1 cellular context compared by ENCODE assay signal in the genomic region with DNA sequence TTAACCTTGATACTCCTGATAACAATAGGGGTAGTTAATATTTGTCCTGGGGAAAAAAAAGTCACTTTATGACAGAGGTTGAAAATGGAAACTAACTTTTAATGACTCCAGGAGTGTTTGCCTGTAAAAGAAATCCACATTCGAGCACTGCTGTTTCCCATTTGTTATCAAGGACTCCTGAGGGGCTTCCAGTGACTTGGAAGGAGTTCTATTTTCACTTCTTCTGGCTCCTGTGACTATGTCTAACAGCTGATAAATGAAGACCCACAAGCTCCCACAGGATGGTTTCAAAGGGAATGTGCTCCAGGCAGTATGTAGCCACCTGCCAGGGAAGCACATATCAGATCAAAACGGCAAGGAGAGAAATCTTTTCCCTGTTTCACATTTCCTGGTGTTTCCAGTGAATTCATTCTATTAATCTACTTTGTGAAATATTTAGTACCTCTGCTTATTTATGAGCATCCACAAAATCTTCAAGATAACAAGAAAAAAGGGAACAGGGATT.
TF ChIP-seq lines count a peak whose summit lies in the region.

No MANE protein-coding gene starts in this region.

TF ChIP-seq in GM23338, 12 proteins besides CTCF, POLR2A, EP300 and RAD21 (continued from another document):
- TF ChIP-seq STAT1 (IDR thresholded peaks at IDR 0.05; ENCODE audit: unreplicated experiment) (no peak), EZH2phosphoT487 (IDR thresholded peaks at IDR 0.05; ENCODE audit: unreplicated experiment) (no peak), CREB1 (CRISPR knock-in tag; IDR thresholded peaks at IDR 0.05; ENCODE audit: low read depth) (no peak), POLR2AphosphoS5 (IDR thresholded peaks at IDR 0.05; ENCODE audit: low read depth) (no peak), ZNF114 (CRISPR knock-in tag; IDR thresholded peaks at IDR 0.05) (no peak), EZH2 (IDR thresholded peaks at IDR 0.05; ENCODE audit: low read depth, unreplicated experiment) (no peak), JUNB (IDR thresholded peaks at IDR 0.05; ENCODE audit: unreplicated experiment) (no peak)
- TF ChIP-seq, protein P1, sequence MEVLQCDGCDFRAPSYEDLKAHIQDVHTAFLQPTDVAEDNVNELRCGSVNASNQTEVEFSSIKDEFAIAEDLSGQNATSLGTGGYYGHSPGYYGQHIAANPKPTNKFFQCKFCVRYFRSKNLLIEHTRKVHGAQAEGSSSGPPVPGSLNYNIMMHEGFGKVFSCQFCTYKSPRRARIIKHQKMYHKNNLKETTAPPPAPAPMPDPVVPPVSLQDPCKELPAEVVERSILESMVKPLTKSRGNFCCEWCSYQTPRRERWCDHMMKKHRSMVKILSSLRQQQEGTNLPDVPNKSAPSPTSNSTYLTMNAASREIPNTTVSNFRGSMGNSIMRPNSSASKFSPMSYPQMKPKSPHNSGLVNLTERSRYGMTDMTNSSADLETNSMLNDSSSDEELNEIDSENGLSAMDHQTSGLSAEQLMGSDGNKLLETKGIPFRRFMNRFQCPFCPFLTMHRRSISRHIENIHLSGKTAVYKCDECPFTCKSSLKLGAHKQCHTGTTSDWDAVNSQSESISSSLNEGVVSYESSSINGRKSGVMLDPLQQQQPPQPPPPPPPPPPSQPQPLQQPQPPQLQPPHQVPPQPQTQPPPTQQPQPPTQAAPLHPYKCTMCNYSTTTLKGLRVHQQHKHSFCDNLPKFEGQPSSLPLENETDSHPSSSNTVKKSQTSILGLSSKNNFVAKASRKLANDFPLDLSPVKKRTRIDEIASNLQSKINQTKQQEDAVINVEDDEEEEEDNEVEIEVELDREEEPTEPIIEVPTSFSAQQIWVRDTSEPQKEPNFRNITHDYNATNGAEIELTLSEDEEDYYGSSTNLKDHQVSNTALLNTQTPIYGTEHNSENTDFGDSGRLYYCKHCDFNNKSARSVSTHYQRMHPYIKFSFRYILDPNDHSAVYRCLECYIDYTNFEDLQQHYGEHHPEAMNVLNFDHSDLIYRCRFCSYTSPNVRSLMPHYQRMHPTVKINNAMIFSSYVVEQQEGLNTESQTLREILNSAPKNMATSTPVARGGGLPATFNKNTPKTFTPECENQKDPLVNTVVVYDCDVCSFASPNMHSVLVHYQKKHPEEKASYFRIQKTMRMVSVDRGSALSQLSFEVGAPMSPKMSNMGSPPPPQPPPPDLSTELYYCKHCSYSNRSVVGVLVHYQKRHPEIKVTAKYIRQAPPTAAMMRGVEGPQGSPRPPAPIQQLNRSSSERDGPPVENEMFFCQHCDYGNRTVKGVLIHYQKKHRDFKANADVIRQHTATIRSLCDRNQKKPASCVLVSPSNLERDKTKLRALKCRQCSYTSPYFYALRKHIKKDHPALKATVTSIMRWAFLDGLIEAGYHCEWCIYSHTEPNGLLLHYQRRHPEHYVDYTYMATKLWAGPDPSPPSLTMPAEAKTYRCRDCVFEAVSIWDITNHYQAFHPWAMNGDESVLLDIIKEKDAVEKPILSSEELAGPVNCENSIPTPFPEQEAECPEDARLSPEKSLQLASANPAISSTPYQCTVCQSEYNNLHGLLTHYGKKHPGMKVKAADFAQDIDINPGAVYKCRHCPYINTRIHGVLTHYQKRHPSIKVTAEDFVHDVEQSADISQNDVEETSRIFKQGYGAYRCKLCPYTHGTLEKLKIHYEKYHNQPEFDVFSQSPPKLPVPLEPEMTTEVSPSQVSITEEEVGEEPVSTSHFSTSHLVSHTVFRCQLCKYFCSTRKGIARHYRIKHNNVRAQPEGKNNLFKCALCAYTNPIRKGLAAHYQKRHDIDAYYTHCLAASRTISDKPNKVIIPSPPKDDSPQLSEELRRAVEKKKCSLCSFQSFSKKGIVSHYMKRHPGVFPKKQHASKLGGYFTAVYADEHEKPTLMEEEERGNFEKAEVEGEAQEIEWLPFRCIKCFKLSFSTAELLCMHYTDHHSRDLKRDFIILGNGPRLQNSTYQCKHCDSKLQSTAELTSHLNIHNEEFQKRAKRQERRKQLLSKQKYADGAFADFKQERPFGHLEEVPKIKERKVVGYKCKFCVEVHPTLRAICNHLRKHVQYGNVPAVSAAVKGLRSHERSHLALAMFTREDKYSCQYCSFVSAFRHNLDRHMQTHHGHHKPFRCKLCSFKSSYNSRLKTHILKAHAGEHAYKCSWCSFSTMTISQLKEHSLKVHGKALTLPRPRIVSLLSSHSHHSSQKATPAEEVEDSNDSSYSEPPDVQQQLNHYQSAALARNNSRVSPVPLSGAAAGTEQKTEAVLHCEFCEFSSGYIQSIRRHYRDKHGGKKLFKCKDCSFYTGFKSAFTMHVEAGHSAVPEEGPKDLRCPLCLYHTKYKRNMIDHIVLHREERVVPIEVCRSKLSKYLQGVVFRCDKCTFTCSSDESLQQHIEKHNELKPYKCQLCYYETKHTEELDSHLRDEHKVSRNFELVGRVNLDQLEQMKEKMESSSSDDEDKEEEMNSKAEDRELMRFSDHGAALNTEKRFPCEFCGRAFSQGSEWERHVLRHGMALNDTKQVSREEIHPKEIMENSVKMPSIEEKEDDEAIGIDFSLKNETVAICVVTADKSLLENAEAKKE (CRISPR knock-in tag; IDR thresholded peaks at IDR 0.05), result no peak
